1 cellular context compared by ENCODE assay signal in genomic region chr11:117177534-117178209, GRCh38.
TF ChIP-seq lines count a peak whose summit lies in the region.

No MANE protein-coding gene starts in this region.

TF ChIP-seq in endothelial cell of umbilical vein, 7 proteins besides CTCF, POLR2A, EP300 and RAD21:
- no peak for TF ChIP-seq GATA2 (IDR thresholded peaks at IDR 0.05; ENCODE audit: insufficient read depth, insufficient read length, low read depth, low read length)
- TF ChIP-seq MAX (IDR thresholded peaks at IDR 0.05; ENCODE audit: insufficient read depth, insufficient read length), result no peak
- TF ChIP-seq JUN (IDR thresholded peaks at IDR 0.05; ENCODE audit: borderline replicate concordance, insufficient read depth, insufficient read length, low read depth), result no peak
- TF ChIP-seq MYC (IDR thresholded peaks at IDR 0.05; ENCODE audit: low read depth, low read length), result no peak
- TF ChIP-seq POLR2AphosphoS5 (IDR thresholded peaks at IDR 0.05; ENCODE audit: insufficient read depth, low read depth, low read length), result no peak
- no peak for TF ChIP-seq FOS (IDR thresholded peaks at IDR 0.05; ENCODE audit: borderline replicate concordance, insufficient read depth, low read length)
